Comparison of ENCODE assay signal across 9 cellular contexts in the genomic region with DNA sequence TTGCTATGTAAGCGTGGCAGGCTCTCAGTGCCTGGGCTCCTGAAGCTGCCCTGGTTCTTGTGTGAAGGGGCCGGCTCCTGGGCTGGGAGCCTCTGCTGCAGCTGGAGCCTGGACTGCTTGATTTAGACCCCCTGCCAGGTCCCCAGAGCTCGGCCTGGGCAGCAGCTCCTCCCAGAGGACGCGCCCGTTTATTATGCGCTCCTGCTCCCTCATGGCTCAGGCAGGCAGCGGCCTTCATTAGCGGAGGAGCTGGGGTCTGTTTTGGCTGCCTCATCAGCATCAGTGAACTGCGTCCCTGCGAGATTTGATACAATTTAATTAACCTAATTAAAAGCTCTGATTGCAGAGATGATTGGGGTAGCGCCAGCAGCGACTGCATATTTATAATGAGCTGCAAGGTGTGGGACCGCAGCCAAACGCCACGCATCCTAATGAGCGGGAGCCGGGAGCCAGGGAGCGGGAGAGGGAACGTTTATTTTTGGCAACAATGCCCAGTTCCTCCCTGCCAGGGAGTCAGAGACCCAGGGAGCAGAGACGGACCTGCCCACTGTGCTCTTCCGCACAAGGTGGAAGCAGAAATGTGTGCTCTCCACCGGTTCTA. TPM values are rescaled to one million over a fixed set of nuclear protein-coding genes. Genes with fewer than 3 reads are reported as not detected.
DNase-seq lines count a peak whose midpoint lies in the region; FAIRE-seq and TF ChIP-seq lines count a peak whose summit lies in the region.
"Had no signal": no experiment of that assay in that cellular context is flagged by ENCODE, and none has a peak within 500 bp of the region (broad histone marks: within the 10 kb centered on the region; RNA-seq: fewer than 3 reads in every experiment).

No MANE protein-coding gene starts in this region.

- H4K91ac ChIP-seq in trophoblast cell (ENCODE audit: low read depth, low read length) = peak overlapping the region; percentile 72

- dilution Hi-C loops in endothelial cell of umbilical vein (cut with MboI; ENCODE audit: extremely low pct_ligation_motif_present, low sequenced_read_pairs) = no loop called here

- peaks cover 4 to 35% of the 10 kb centered on the region in 2 experiments; a peak in 2 of 3 replicates for H3K36me3 ChIP-seq in HEK293 (ENCODE audit: control insufficient read depth in 2 of 2, insufficient read depth in 1 of 2, low read length in 2 of 2)
- peaks cover 0 to 3% of the 10 kb centered on the region in 2 experiments for H3K36me3 ChIP-seq in endothelial cell of umbilical vein (ENCODE audit: control insufficient read depth in 2 of 2, extremely low read depth in 1 of 2, insufficient read depth in 2 of 2, low read length in 2 of 2)
- peaks cover 15 to 20% of the 10 kb centered on the region in 2 experiments for H3K36me3 ChIP-seq in trophoblast cell (ENCODE audit: control insufficient read depth in 1 of 2, insufficient read depth in 2 of 2, low read length in 2 of 2)

- H3K27ac ChIP-seq in HEK293 (ENCODE audit: extremely low read depth, low read depth, low read length) (peak overlapping the region; percentile 48; the same call in 1 of the 2 replicates), endothelial cell of umbilical vein (ENCODE audit: insufficient read depth, low read depth, low read length) (peak overlapping the region; percentile 69), trophoblast cell (ENCODE audit: low read depth, low read length) (no peak overlapping the region)

- H2BK120ac ChIP-seq in trophoblast cell (ENCODE audit: insufficient read depth, low read length, poor library complexity) = no peak overlapping the region

- POLR2A ChIA-PET in HEK293 (lab: Yijun Ruan, JAX) (interaction anchor here (1.7 to 1.8 kb wide), 2 partner anchors 15 to 18 kb away, joined by 4 to 6 read pairs; partner anchors contain the start of gene POU3F1), endothelial cell of umbilical vein (lab: Charles Lee) (no interaction called here)

- no peak overlapping the region for H3K4me3 ChIP-seq in HEK293 (ENCODE audit: low read depth, low read length)
- no peak overlapping the region for H3K4me3 ChIP-seq in endothelial cell of umbilical vein (replicated peaks in 1 of 3; ENCODE audit: insufficient read depth in 1 of 3, low read depth in 1 of 3, low read length in 3 of 3)
- no peak overlapping the region for H3K4me3 ChIP-seq in trophoblast cell (ENCODE audit: low read depth, low read length)

- peak; percentile 40 for FAIRE-seq in endothelial cell of umbilical vein (lab: Jason Lieb, UNC)
- FAIRE-seq: TTC549 had no signal

- BruUV-seq in endothelial cell of umbilical vein (replicated peaks; lab: Mats Ljungman, UMichigan) = no TSS peak

- peaks cover 6% of the 10 kb centered on the region for H3K79me1 ChIP-seq in trophoblast cell (ENCODE audit: low read length)

- no peak; the same call in 1 of the 2 replicates for TF ChIP-seq CTCF in HEK293 (tag by site-specific recombination; IDR thresholded peaks at IDR 0.05)
- TF ChIP-seq CTCF in endothelial cell of umbilical vein (IDR thresholded peaks at IDR 0.05; ENCODE audit: extremely low read depth in 1 of 2, insufficient read depth in 1 of 2, low read depth in 1 of 2, low read length in 2 of 2) = no peak

- H3K27me3 Mint-ChIP-seq in T-helper 2 cell treated with Interferon-gamma antibody and Interleukin-4, amounts not matched to agents 5 μg/mL and 100 μg/mL, for 36 hours (ENCODE audit: low read depth) = no peaks in the 10 kb centered on the region

- H3K9me1 ChIP-seq in endothelial cell of umbilical vein (replicated peaks; ENCODE audit: control insufficient read depth, extremely low read depth, insufficient read depth, low read length) = no peaks in the 10 kb centered on the region

- no CpG with 5 or more reads among the region's 23 CpGs for WGBS in trophoblast cell (ENCODE audit: extremely low coverage, insufficient coverage, insufficient read length)

- H3K27me3 ChIP-seq in endothelial cell of umbilical vein (ENCODE audit: control insufficient read depth in 2 of 2, insufficient read depth in 2 of 2, low read length in 2 of 2) (no peaks in the 10 kb centered on the region), trophoblast cell (ENCODE audit: insufficient read depth, low read length) (no peaks in the 10 kb centered on the region)

- no peak overlapping the region for H3K27ac Mint-ChIP-seq in T-helper 2 cell treated with Interferon-gamma antibody and Interleukin-4, amounts not matched to agents 5 μg/mL and 100 μg/mL, for 36 hours

- H4K8ac ChIP-seq in trophoblast cell (ENCODE audit: low read depth, low read length) = peak overlapping the region; percentile 14

- no peak overlapping the region for H4K12ac ChIP-seq in trophoblast cell (ENCODE audit: low read depth, low read length)

- TF ChIP-seq POLR2A in endothelial cell of umbilical vein (IDR thresholded peaks at IDR 0.05; ENCODE audit: low read depth, low read length) = no peak

- peaks cover 35% of the 10 kb centered on the region for H3K4me1 Mint-ChIP-seq in T-helper 2 cell treated with Interferon-gamma antibody and Interleukin-4, amounts not matched to agents 5 μg/mL and 100 μg/mL, for 36 hours (ENCODE audit: low read depth)

- no peak overlapping the region for H2AFZ ChIP-seq in endothelial cell of umbilical vein (ENCODE audit: low read depth, low read length)
- no peak overlapping the region for H2AFZ ChIP-seq in trophoblast cell (ENCODE audit: insufficient read depth, low read length, poor library complexity)

- peaks cover 14% of the 10 kb centered on the region for H3K36me3 Mint-ChIP-seq in T-helper 2 cell treated with Interferon-gamma antibody and Interleukin-4, amounts not matched to agents 5 μg/mL and 100 μg/mL, for 36 hours (ENCODE audit: low read depth)

- intact Hi-C loops in endothelial cell of umbilical vein (cut with micrococcal nuclease) = loop anchor here (1.0 to 10.0 kb wide), 4 partner anchors 18 to 788 kb away; no protein-coding TSS in a partner anchor

- no peaks in the 10 kb centered on the region for H3K9me3 Mint-ChIP-seq in T-helper 2 cell treated with Interferon-gamma antibody and Interleukin-4, amounts not matched to agents 5 μg/mL and 100 μg/mL, for 36 hours

- H3K4me2 ChIP-seq in endothelial cell of umbilical vein (ENCODE audit: insufficient read depth, low read length) (peak overlapping the region; percentile 45), trophoblast cell (ENCODE audit: low read length) (no peak overlapping the region)

- peak overlapping the region; percentile 74 for H2BK12ac ChIP-seq in trophoblast cell (ENCODE audit: low read length)

- H3K23ac ChIP-seq in trophoblast cell (ENCODE audit: low read length) = no peak overlapping the region

- peak overlapping the region; percentile 90 for H2AK5ac ChIP-seq in trophoblast cell (ENCODE audit: low read length)

- DNase-seq in NCI-H526 (lab: John Stamatoyannopoulos, UW) (peak; percentile 33 to 85), endothelial cell of umbilical vein (ENCODE audit: low read depth, low spot score) (no peak), trophoblast cell (no peak), NCI-H1930 (lab: John Stamatoyannopoulos, UW) (no peak), SIG-M5 (lab: John Stamatoyannopoulos, UW) (no peak)
- DNase-seq in T-helper 2 cell treated with Interferon-gamma antibody and Interleukin-4, amounts not matched to agents 5 μg/mL and 100 μg/mL, for 36 hours (ENCODE audit: low spot score) = no peak
- DNase-seq in activated CD8-positive, alpha-beta memory T cell treated with anti-CD3 and anti-CD28 coated beads, Interleukin-2, amount 50 U/mL, for 4 hours = no peak

- H3K18ac ChIP-seq in trophoblast cell (ENCODE audit: low read length) = peak overlapping the region; percentile 16

- no peaks in the 10 kb centered on the region for H4K20me1 ChIP-seq in endothelial cell of umbilical vein (replicated peaks; ENCODE audit: control insufficient read depth, extremely low read depth, insufficient read depth, low read length)

- H3K4me3 Mint-ChIP-seq in T-helper 2 cell treated with Interferon-gamma antibody and Interleukin-4, amounts not matched to agents 5 μg/mL and 100 μg/mL, for 36 hours = no peak overlapping the region

- H2BK5ac ChIP-seq in trophoblast cell (ENCODE audit: low read depth, low read length, poor library complexity) = no peak overlapping the region

- H3K9me3 ChIP-seq in HEK293 (ENCODE audit: control insufficient read depth, insufficient read depth, low read depth, low read length) = no peaks in the 10 kb centered on the region
- H3K9me3 ChIP-seq in endothelial cell of umbilical vein (replicated peaks; ENCODE audit: control insufficient read depth, insufficient read depth, low read length) = no peaks in the 10 kb centered on the region
- no peaks in the 10 kb centered on the region for H3K9me3 ChIP-seq in trophoblast cell (ENCODE audit: insufficient read depth, low read depth, low read length)

- peak overlapping the region; percentile 12 for H3K14ac ChIP-seq in trophoblast cell (ENCODE audit: low read length)

- H3K4me1 ChIP-seq in HEK293 (ENCODE audit: control insufficient read depth, insufficient read depth, low read length) (peaks cover 19% of the 10 kb centered on the region), endothelial cell of umbilical vein (ENCODE audit: control insufficient read depth, extremely low read depth, insufficient read depth, low read length) (peaks cover 40% of the 10 kb centered on the region), trophoblast cell (ENCODE audit: control insufficient read depth in 1 of 2, insufficient read depth in 2 of 2, low read length in 2 of 2) (peaks cover 17 to 19% of the 10 kb centered on the region in 2 experiments)

- H3K79me2 ChIP-seq in endothelial cell of umbilical vein (ENCODE audit: control insufficient read depth, insufficient read depth, low read length) (no peaks in the 10 kb centered on the region), trophoblast cell (ENCODE audit: control insufficient read depth, insufficient read depth, low read length, poor library complexity) (no peaks in the 10 kb centered on the region)

- H3K9ac ChIP-seq in endothelial cell of umbilical vein (replicated peaks; ENCODE audit: extremely low read depth, insufficient read depth, low read length) (peak overlapping the region; percentile 5), trophoblast cell (ENCODE audit: low read length) (no peak overlapping the region)

- H3K4ac ChIP-seq in trophoblast cell (ENCODE audit: low read depth, low read length) = no peak overlapping the region

- CTCF ChIA-PET in HEK293 (lab: Yijun Ruan, JAX) (interaction anchor here (0.6 to 5.6 kb wide), 10 partner anchors 9 to 806 kb away, joined by 3 to 27 read pairs (median 4); no protein-coding TSS in a partner anchor), endothelial cell of umbilical vein (lab: Charles Lee) (interaction anchor here (1.3 to 7.4 kb wide), 6 partner anchors 9 to 805 kb away, joined by 3 to 66 read pairs (median 24); partner anchors contain the start of gene SF3A3)

RNA-seq across cellular contexts. Expression of gene UTP11, which starts 16.6 kb away (rescaled TPM):
- 54.1 and 60.1 TPM in 2 replicates for total RNA-seq in endothelial cell of umbilical vein
- polyA plus RNA-seq in endothelial cell of umbilical vein = 13.8 and 20.1 TPM in 2 replicates
- 28.5 and 34.9 TPM in 2 replicates for polyA plus RNA-seq in endothelial cell of umbilical vein (2011; cell fraction: cytosol; rRNA removed)
- 22.2 and 28.2 TPM in 2 replicates for polyA plus RNA-seq in endothelial cell of umbilical vein (2011; cell fraction: nucleus; rRNA removed)
- polyA plus RNA-seq in endothelial cell of umbilical vein (2012) = 42.6 and 48.1 TPM in 2 replicates
- 12.6 and 13.9 TPM in 2 replicates for polyA minus RNA-seq in endothelial cell of umbilical vein
- 14.2 TPM for polyA minus RNA-seq in endothelial cell of umbilical vein (2011; cell fraction: cytosol; rRNA and poly(A)+ RNA removed)
- polyA minus RNA-seq in endothelial cell of umbilical vein (2011; cell fraction: nucleus; rRNA and poly(A)+ RNA removed) = 24.0 and 34.8 TPM in 2 replicates
- polyA plus RNA-seq in trophoblast cell (2013) = 56.4 and 56.8 TPM in 2 replicates

RNA-seq across cellular contexts. Expression of gene POU3F1, which starts 17.4 kb away (rescaled TPM):
- total RNA-seq in endothelial cell of umbilical vein = not detected in 2 replicates
- not detected in 2 replicates for polyA plus RNA-seq in endothelial cell of umbilical vein
- not detected in 2 replicates for polyA plus RNA-seq in endothelial cell of umbilical vein (2011; cell fraction: cytosol; rRNA removed)
- polyA plus RNA-seq in endothelial cell of umbilical vein (2011; cell fraction: nucleus; rRNA removed) = not detected in 2 replicates
- not detected in 2 replicates for polyA plus RNA-seq in endothelial cell of umbilical vein (2012)
- not detected in 2 replicates for polyA minus RNA-seq in endothelial cell of umbilical vein
- polyA minus RNA-seq in endothelial cell of umbilical vein (2011; cell fraction: cytosol; rRNA and poly(A)+ RNA removed) = not detected
- not detected in 2 replicates for polyA minus RNA-seq in endothelial cell of umbilical vein (2011; cell fraction: nucleus; rRNA and poly(A)+ RNA removed)
- 0.44 and 0.46 TPM in 2 replicates for polyA plus RNA-seq in trophoblast cell (2013)

RNA-seq across cellular contexts. Expression of gene FHL3, which starts 23.9 kb away (rescaled TPM):
- total RNA-seq in endothelial cell of umbilical vein = 58.7 and 63.8 TPM in 2 replicates
- 21.3 and 26.1 TPM in 2 replicates for polyA plus RNA-seq in endothelial cell of umbilical vein
- 23.4 and 25.6 TPM in 2 replicates for polyA plus RNA-seq in endothelial cell of umbilical vein (2011; cell fraction: cytosol; rRNA removed)
- 52.4 and 54.1 TPM in 2 replicates for polyA plus RNA-seq in endothelial cell of umbilical vein (2011; cell fraction: nucleus; rRNA removed)
- 28.2 and 31.4 TPM in 2 replicates for polyA plus RNA-seq in endothelial cell of umbilical vein (2012)
- polyA minus RNA-seq in endothelial cell of umbilical vein = 41.8 and 59.1 TPM in 2 replicates
- 11.6 TPM for polyA minus RNA-seq in endothelial cell of umbilical vein (2011; cell fraction: cytosol; rRNA and poly(A)+ RNA removed)
- polyA minus RNA-seq in endothelial cell of umbilical vein (2011; cell fraction: nucleus; rRNA and poly(A)+ RNA removed) = 57.2 and 60.0 TPM in 2 replicates
- 56.9 and 57.3 TPM in 2 replicates for polyA plus RNA-seq in trophoblast cell (2013)

RNA-seq across cellular contexts. Expression of gene SF3A3, which starts 39.4 kb away (rescaled TPM):
- 97.3 and 107 TPM in 2 replicates for total RNA-seq in endothelial cell of umbilical vein
- 20.5 and 26.1 TPM in 2 replicates for polyA plus RNA-seq in endothelial cell of umbilical vein
- 39.8 and 40.9 TPM in 2 replicates for polyA plus RNA-seq in endothelial cell of umbilical vein (2011; cell fraction: cytosol; rRNA removed)
- polyA plus RNA-seq in endothelial cell of umbilical vein (2011; cell fraction: nucleus; rRNA removed) = 86.3 and 96.9 TPM in 2 replicates
- polyA plus RNA-seq in endothelial cell of umbilical vein (2012) = 62.2 and 91.2 TPM in 2 replicates
- polyA minus RNA-seq in endothelial cell of umbilical vein = 32.0 and 32.2 TPM in 2 replicates
- 55.5 TPM for polyA minus RNA-seq in endothelial cell of umbilical vein (2011; cell fraction: cytosol; rRNA and poly(A)+ RNA removed)
- polyA minus RNA-seq in endothelial cell of umbilical vein (2011; cell fraction: nucleus; rRNA and poly(A)+ RNA removed) = 36.3 and 50.2 TPM in 2 replicates
- 33.9 and 37.1 TPM in 2 replicates for polyA plus RNA-seq in trophoblast cell (2013)

Comparison
In these comparisons a context has a peak if more than half of its experiments do, and no peak if none do; other contexts are left out.
1. DNase-seq: peak in NCI-H526 (2 of 2); none in endothelial cell of umbilical vein (single experiment), trophoblast cell (0 of 2), T-helper 2 cell treated with Interferon-gamma antibody and Interleukin-4, amounts not matched to agents 5 μg/mL and 100 μg/mL, for 36 hours (single experiment), activated CD8-positive, alpha-beta memory T cell treated with anti-CD3 and anti-CD28 coated beads, Interleukin-2, amount 50 U/mL, for 4 hours (single experiment), NCI-H1930 (0 of 2) and SIG-M5 (single experiment).